19 cellular contexts compared by ENCODE assay signal in the genomic region with DNA sequence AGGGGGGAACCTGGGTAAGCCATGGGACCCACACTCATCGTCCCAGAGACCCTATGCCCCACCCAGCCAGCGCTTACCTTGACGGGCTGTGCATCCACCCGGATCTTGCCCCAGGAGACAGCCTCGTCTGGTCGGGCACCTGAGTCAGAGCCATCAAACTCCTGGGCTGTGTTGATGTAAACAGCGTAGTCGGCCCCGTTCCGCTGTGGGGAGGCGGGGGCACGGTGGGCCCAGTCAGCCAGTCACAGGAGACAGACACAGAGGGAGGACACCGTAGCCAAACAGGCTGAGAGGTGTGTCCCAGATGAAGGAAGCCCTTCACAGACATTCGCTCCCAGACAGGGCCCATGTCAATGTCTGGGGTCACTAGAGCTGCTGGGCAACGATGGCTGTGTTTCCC. TPM values are rescaled to one million over a fixed set of nuclear protein-coding genes. Genes with fewer than 3 reads are reported as not detected.
"Had no signal": no experiment of that assay in that cellular context is flagged by ENCODE, and none has a peak within 500 bp of the region (broad histone marks: within the 10 kb centered on the region; RNA-seq: fewer than 3 reads in every experiment).

No MANE protein-coding gene starts in this region.

- H3K27ac Mint-ChIP-seq: activated naive CD4-positive, alpha-beta T cell treated with anti-CD3 and anti-CD28 coated beads, Interleukin-2, amount 10 ng/mL, durations not matched to agents 7 days and 5 days; activated T-helper 2 cell treated with anti-CD3 and anti-CD28 coated beads, Interferon-gamma antibody, Interleukin-2, Interleukin-4, amounts not matched to agents 10 μg/mL and 5 μg/mL and 100 μg/mL, durations not matched to agents 14 hours and 24 hours and 36 hours had no signal

- H3K27me3 Mint-ChIP-seq: activated CD4-positive, alpha-beta T cell treated with anti-CD3 and anti-CD28 coated beads, Interleukin-2, amount 10 ng/mL, durations not matched to agents 7 days and 5 days; activated naive CD4-positive, alpha-beta T cell treated with anti-CD3 and anti-CD28 coated beads, Interleukin-2, amount 10 ng/mL, durations not matched to agents 7 days and 5 days; naive thymus-derived CD4-positive, alpha-beta T cell; stimulated activated naive CD8-positive, alpha-beta T cell treated with anti-CD3 and anti-CD28 coated beads, Interleukin-15, amount 100 ng/mL, for 72 hours had no signal

- H3K4me3 Mint-ChIP-seq: activated CD4-positive, alpha-beta T cell treated with anti-CD3 and anti-CD28 coated beads, Interleukin-2, amount 10 ng/mL, durations not matched to agents 7 days and 5 days; activated naive CD4-positive, alpha-beta T cell treated with anti-CD3 and anti-CD28 coated beads, Interleukin-2, amount 10 ng/mL, durations not matched to agents 7 days and 5 days; naive thymus-derived CD4-positive, alpha-beta T cell; stimulated activated naive CD8-positive, alpha-beta T cell treated with anti-CD3 and anti-CD28 coated beads, Interleukin-15, amount 100 ng/mL, for 72 hours had no signal

- H3K9me3 Mint-ChIP-seq: activated CD4-positive, alpha-beta T cell treated with anti-CD3 and anti-CD28 coated beads, Interleukin-2, amount 10 ng/mL, durations not matched to agents 7 days and 5 days; activated naive CD4-positive, alpha-beta T cell treated with anti-CD3 and anti-CD28 coated beads, Interleukin-2, amount 10 ng/mL, durations not matched to agents 7 days and 5 days; activated T-helper 2 cell treated with anti-CD3 and anti-CD28 coated beads, Interferon-gamma antibody, Interleukin-2, Interleukin-4, amounts not matched to agents 10 μg/mL and 5 μg/mL and 100 μg/mL, durations not matched to agents 14 hours and 24 hours and 36 hours; stimulated activated naive CD8-positive, alpha-beta T cell treated with anti-CD3 and anti-CD28 coated beads, Interleukin-15, amount 100 ng/mL, for 72 hours had no signal

RNA-seq across cellular contexts. Expression of a gene that starts 11.9 kb away (rescaled TPM):
- total RNA-seq: activated CD4-positive, alpha-beta T cell treated with anti-CD3 and anti-CD28 coated beads, Interleukin-2, amount 10 ng/mL, durations not matched to agents 7 days and 5 days; activated CD8-positive, alpha-beta memory T cell treated with anti-CD3 and anti-CD28 coated beads for 36 hours; activated T-helper 2 cell treated with anti-CD3 and anti-CD28 coated beads, Interferon-gamma antibody, Interleukin-2, Interleukin-4, amounts not matched to agents 10 μg/mL and 5 μg/mL and 100 μg/mL, durations not matched to agents 14 hours and 24 hours and 36 hours; cardiac septum; colonic mucosa; esophagus mucosa; hepatocyte; left lobe of liver; lung microvascular endothelial cell; mononuclear cell; naive thymus-derived CD4-positive, alpha-beta T cell; posterior vena cava; right atrium auricular region; temporal lobe; upper lobe of right lung had no signal
- polyA plus RNA-seq: hepatocyte; keratinocyte; naive thymus-derived CD4-positive, alpha-beta T cell; small intestine had no signal
